12 cellular contexts compared by ENCODE assay signal in genomic region chr22:31532060-31532459, GRCh38. TPM values are rescaled to one million over a fixed set of nuclear protein-coding genes. Genes with fewer than 3 reads are reported as not detected.
DNase-seq lines count a peak whose midpoint lies in the region; TF ChIP-seq lines count a peak whose summit lies in the region.
"Had no signal": no experiment of that assay in that cellular context is flagged by ENCODE, and none has a peak within 500 bp of the region (broad histone marks: within the 10 kb centered on the region; RNA-seq: fewer than 3 reads in every experiment).

No MANE protein-coding gene starts in this region.

- H3K27ac Mint-ChIP-seq in T-helper 1 cell treated with Interleukin-12 subunit alpha and Interleukin-12 subunit beta and Interleukin-4 antibody, amounts not matched to agents 30 μg/mL and 1 μg/mL, for 36 hours = peak overlapping the region; percentile 76
- H3K27ac Mint-ChIP-seq in chondrocyte (ENCODE audit: unreplicated experiment) = peak overlapping the region; percentile 39

- H3K27ac ChIP-seq in SK-N-MC (peak overlapping the region; percentile 35), neutrophil (peak overlapping the region; percentile 54), smooth muscle cell (ENCODE audit: low read depth) (no peak overlapping the region)
- H3K27ac ChIP-seq: 22Rv1 had no signal

- 86% methylated on average over 1 of the region's 1 CpG for WGBS in smooth muscle cell (ENCODE audit: low lambda C conversion rate)

- H3K4me3 Mint-ChIP-seq in T-helper 1 cell treated with Interleukin-12 subunit alpha and Interleukin-12 subunit beta and Interleukin-4 antibody, amounts not matched to agents 30 μg/mL and 1 μg/mL, for 36 hours = no peak overlapping the region
- no peak overlapping the region for H3K4me3 Mint-ChIP-seq in chondrocyte (ENCODE audit: unreplicated experiment)

- H3K4me1 ChIP-seq in neutrophil (ENCODE audit: control insufficient read depth in 1 of 2, insufficient read depth in 1 of 2, low read depth in 1 of 2, low read length in 1 of 2) (peaks cover 4 to 7% of the 10 kb centered on the region in 2 experiments), smooth muscle cell (ENCODE audit: low read depth) (no peaks in the 10 kb centered on the region)
- H3K4me1 ChIP-seq: HAP-1 had no signal

- H3K4me1 Mint-ChIP-seq in T-helper 1 cell treated with Interleukin-12 subunit alpha and Interleukin-12 subunit beta and Interleukin-4 antibody, amounts not matched to agents 30 μg/mL and 1 μg/mL, for 36 hours (ENCODE audit: low read depth) = peaks cover 51% of the 10 kb centered on the region
- peaks cover 31% of the 10 kb centered on the region for H3K4me1 Mint-ChIP-seq in chondrocyte (ENCODE audit: low read depth)

- DNase-seq in T-helper 1 cell (no peak), SK-N-MC (ENCODE audit: low read depth, low spot score) (no peak), chondrocyte (ENCODE audit: low spot score) (no peak), NCI-H2171 treated with DMSO at 0.1 percent for 48 hours (lab: John Stamatoyannopoulos, UW) (no peak), smooth muscle cell (lab: John Stamatoyannopoulos, UW; ENCODE audit: unreplicated experiment) (no peak)
- no peak for DNase-seq in effector CD4-positive, alpha-beta T cell
- DNase-seq: spleen had no signal

- H3K36me3 ChIP-seq in SK-N-MC (ENCODE audit: insufficient read depth, low read length) = no peaks in the 10 kb centered on the region
- peaks cover 20% of the 10 kb centered on the region for H3K36me3 ChIP-seq in neutrophil
- H3K36me3 ChIP-seq in smooth muscle cell (ENCODE audit: low read depth) = no peaks in the 10 kb centered on the region
- H3K36me3 ChIP-seq: HAP-1, ovary had no signal

- H3K27me3 Mint-ChIP-seq in T-helper 1 cell treated with Interleukin-12 subunit alpha and Interleukin-12 subunit beta and Interleukin-4 antibody, amounts not matched to agents 30 μg/mL and 1 μg/mL, for 36 hours (ENCODE audit: low read depth) = no peaks in the 10 kb centered on the region
- H3K27me3 Mint-ChIP-seq in chondrocyte (ENCODE audit: low read depth) = no peaks in the 10 kb centered on the region

- no peaks in the 10 kb centered on the region for H4K20me1 ChIP-seq in smooth muscle cell (ENCODE audit: low read depth)

- no peaks in the 10 kb centered on the region for H3K9me3 Mint-ChIP-seq in T-helper 1 cell treated with Interleukin-12 subunit alpha and Interleukin-12 subunit beta and Interleukin-4 antibody, amounts not matched to agents 30 μg/mL and 1 μg/mL, for 36 hours
- no peaks in the 10 kb centered on the region for H3K9me3 Mint-ChIP-seq in chondrocyte (ENCODE audit: low read depth)

- H3K27me3 ChIP-seq in neutrophil (no peaks in the 10 kb centered on the region), smooth muscle cell (ENCODE audit: low read depth) (no peaks in the 10 kb centered on the region)
- H3K27me3 ChIP-seq: ovary, spleen had no signal

- no peak overlapping the region for H2AFZ ChIP-seq in smooth muscle cell (ENCODE audit: low read depth)

- H3K9ac ChIP-seq in SK-N-MC (ENCODE audit: insufficient read length) (no peak overlapping the region), smooth muscle cell (ENCODE audit: low read depth) (no peak overlapping the region)

- peaks cover 39% of the 10 kb centered on the region for H3K36me3 Mint-ChIP-seq in T-helper 1 cell treated with Interleukin-12 subunit alpha and Interleukin-12 subunit beta and Interleukin-4 antibody, amounts not matched to agents 30 μg/mL and 1 μg/mL, for 36 hours (ENCODE audit: low read depth)
- H3K36me3 Mint-ChIP-seq in chondrocyte (ENCODE audit: low read depth) = no peaks in the 10 kb centered on the region

- TF ChIP-seq CTCF in chondrocyte (IDR thresholded peaks at IDR 0.05) = no peak
- TF ChIP-seq CTCF in neutrophil (IDR thresholded peaks at IDR 0.05) = no peak
- no peak for TF ChIP-seq CTCF in smooth muscle cell (IDR thresholded peaks at IDR 0.05; ENCODE audit: borderline replicate concordance, insufficient read depth, poor library complexity, severe bottlenecking)

- no peaks in the 10 kb centered on the region for H3F3A ChIP-seq in smooth muscle cell (ENCODE audit: low read depth)

- H3K4me3 ChIP-seq in SK-N-MC (no peak overlapping the region), neutrophil (ENCODE audit: low read depth in 1 of 2, low read length in 1 of 2) (no peak overlapping the region), smooth muscle cell (no peak overlapping the region)
- H3K4me3 ChIP-seq: HAP-1, ovary, spleen had no signal

- H3K4me2 ChIP-seq in smooth muscle cell = no peak overlapping the region

- H3K9me3 ChIP-seq in SK-N-MC (ENCODE audit: low read depth, low read length) = no peaks in the 10 kb centered on the region
- H3K9me3 ChIP-seq in neutrophil = no peaks in the 10 kb centered on the region
- H3K9me3 ChIP-seq in smooth muscle cell (replicated peaks; ENCODE audit: low read depth) = no peaks in the 10 kb centered on the region
- H3K9me3 ChIP-seq: HAP-1, ovary, spleen had no signal

- H3K79me2 ChIP-seq in smooth muscle cell (ENCODE audit: low read depth) = no peaks in the 10 kb centered on the region

RNA-seq across cellular contexts. Expression of gene SFI1, which starts 35.7 kb away (rescaled TPM):
- total RNA-seq in chondrocyte (20.3 to 30.9 TPM (median 22.4 TPM) in 3 replicates), smooth muscle cell (8.3 and 26.9 TPM in 2 replicates)
- 8.7 and 13.7 TPM in 2 replicates for polyA plus RNA-seq in smooth muscle cell

RNA-seq across cellular contexts. Expression of gene EIF4ENIF1, which starts 42.4 kb away (rescaled TPM):
- total RNA-seq in chondrocyte = 29.3 to 34.0 TPM (median 31.9 TPM) in 3 replicates
- total RNA-seq in smooth muscle cell = 9.1 and 11.6 TPM in 2 replicates
- 15.5 and 17.2 TPM in 2 replicates for polyA plus RNA-seq in smooth muscle cell
